Comparison of ENCODE assay signal across 8 cellular contexts in the genomic region with DNA sequence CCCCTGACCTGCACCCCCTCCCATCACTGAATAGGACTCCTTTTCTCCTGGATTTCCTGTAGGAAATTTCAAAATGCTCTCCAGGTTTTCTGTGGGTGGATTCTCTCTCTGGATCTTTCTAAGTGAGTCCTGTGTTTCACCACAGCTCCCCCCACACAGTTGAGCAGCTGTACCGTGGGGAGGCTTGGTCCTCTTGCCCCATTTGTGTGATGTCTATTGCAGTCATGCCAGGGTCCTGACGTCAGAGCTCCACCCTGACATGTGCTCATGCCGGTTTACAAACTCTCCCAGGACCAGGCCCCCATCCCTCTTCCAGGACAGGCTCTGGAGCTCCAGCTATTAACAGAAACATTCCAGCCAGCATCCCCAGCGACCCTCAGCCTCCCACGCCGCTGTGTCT.
A peak's percentile ranks its signal among the peaks of the same experiment; 100 is the strongest.
DNase-seq lines count a peak whose midpoint lies in the region; ATAC-seq and TF ChIP-seq lines count a peak whose summit lies in the region.
"Not testable (repeated sequence)": the region's sequence is repeated elsewhere in the genome, so short reads cannot be mapped to it uniquely, and the experiment has no call there.

No MANE protein-coding gene starts in this region.

- not testable (repeated sequence) for H3K4ac ChIP-seq in mesenchymal stem cell (ENCODE audit: low read depth in 1 of 2, low read length in 2 of 2)

- intact Hi-C loops in mammary epithelial cell (cut with micrococcal nuclease); left cardiac atrium (cut with DNase I); sigmoid colon (cut with DNase I); uterus (cut with DNase I; ENCODE audit: low total_unique reads): not testable (repeated sequence)

- not testable (repeated sequence) for H3K4me2 ChIP-seq in mammary epithelial cell (ENCODE audit: insufficient read depth, low read depth, low read length); fibroblast of lung (ENCODE audit: extremely low read depth, insufficient read depth, low read length); mesenchymal stem cell (ENCODE audit: low read length, poor library complexity, severe bottlenecking)

- not testable (repeated sequence) for H4K91ac ChIP-seq in mesenchymal stem cell (ENCODE audit: low read length)

- H3K4me1 ChIP-seq in SJCRH30; mammary epithelial cell (ENCODE audit: insufficient read depth, low read length); fibroblast of lung (ENCODE audit: control insufficient read depth, extremely low read depth, insufficient read depth, low read length); mesenchymal stem cell (ENCODE audit: control insufficient read depth, insufficient read depth, low read depth, low read length); sigmoid colon; uterus: not testable (repeated sequence)

- not testable (repeated sequence) for H2BK15ac ChIP-seq in mesenchymal stem cell (ENCODE audit: low read depth, poor library complexity, severe bottlenecking)

- TF ChIP-seq POLR2A in sigmoid colon (IDR thresholded peaks at IDR 0.05); uterus (IDR thresholded peaks at IDR 0.05): not testable (repeated sequence)

- H4K8ac ChIP-seq in mesenchymal stem cell (ENCODE audit: low read length) = not testable (repeated sequence)

- H3K27me3 ChIP-seq in SJCRH30; mammary epithelial cell (ENCODE audit: insufficient read depth, low read length); fibroblast of lung (ENCODE audit: control insufficient read depth, insufficient read depth, low read length); mesenchymal stem cell (ENCODE audit: control insufficient read depth in 1 of 2, insufficient read depth in 1 of 2, low read length in 2 of 2); sigmoid colon; uterus: not testable (repeated sequence)

- H4K20me1 ChIP-seq in mammary epithelial cell (ENCODE audit: insufficient read depth, low read length); fibroblast of lung (ENCODE audit: control insufficient read depth, extremely low read depth, insufficient read depth, low read length): not testable (repeated sequence)

- not testable (repeated sequence) for H3K36me3 ChIP-seq in SJCRH30; mammary epithelial cell (ENCODE audit: insufficient read depth, low read length); fibroblast of lung (ENCODE audit: control insufficient read depth, insufficient read depth, low read length); mesenchymal stem cell (ENCODE audit: control insufficient read depth in 1 of 2, insufficient read depth in 2 of 2, low read depth in 1 of 2, low read length in 2 of 2); sigmoid colon; uterus

- peak; percentile 39 to 62 for ATAC-seq in left cardiac atrium

- DNase-seq in EL (peak; percentile 20), SJCRH30 (peak; percentile 68 to 69), mammary epithelial cell (peak; percentile 3), fibroblast of lung (ENCODE audit: low read depth in 2 of 2) (peak; percentile 47 to 71), left cardiac atrium (peak; percentile 85), mesenchymal stem cell (peak; percentile 41), sigmoid colon (peak; percentile 93), uterus (peak; percentile 71 to 93)

- TF ChIP-seq EP300 in sigmoid colon (IDR thresholded peaks at IDR 0.05) = not testable (repeated sequence)

- CTCF ChIA-PET in mammary epithelial cell (lab: Charles Lee; ENCODE audit: low non-redundant PET) = not testable (repeated sequence)

- H2BK12ac ChIP-seq in mesenchymal stem cell (ENCODE audit: low read length in 2 of 2) = not testable (repeated sequence)

- H3K27ac ChIP-seq in SJCRH30; mammary epithelial cell (ENCODE audit: insufficient read depth, low read depth, low read length); fibroblast of lung (ENCODE audit: insufficient read depth, low read length); mesenchymal stem cell (ENCODE audit: low read length, poor library complexity, severe bottlenecking); sigmoid colon; uterus: not testable (repeated sequence)

- H2BK5ac ChIP-seq in mesenchymal stem cell (ENCODE audit: low read depth, low read length, poor library complexity, severe bottlenecking) = not testable (repeated sequence)

- H3K4me3 ChIP-seq in SJCRH30; mammary epithelial cell (replicated peaks in 1 of 3; ENCODE audit: insufficient read depth in 1 of 3, low read depth in 2 of 3, low read length in 3 of 3); fibroblast of lung (replicated peaks in 1 of 4; ENCODE audit: control extremely low read depth in 1 of 4, insufficient read depth in 1 of 4, low read depth in 3 of 4, low read length in 4 of 4); mesenchymal stem cell (ENCODE audit: insufficient read depth in 1 of 2, low read depth in 1 of 2, low read length in 2 of 2); sigmoid colon; uterus: not testable (repeated sequence)

- dilution Hi-C loops in mammary epithelial cell (cut with HindIII; ENCODE audit: low sequenced_read_pairs) = not testable (repeated sequence)

- not testable (repeated sequence) for H2AK5ac ChIP-seq in mesenchymal stem cell (ENCODE audit: low read length, severe bottlenecking)

- not testable (repeated sequence) for BruUV-seq in mammary epithelial cell (replicated peaks; lab: Mats Ljungman, UMichigan)

- in situ Hi-C loops in mammary epithelial cell (cut with MboI; ENCODE audit: low sequenced_read_pairs in 2 of 2) = not testable (repeated sequence)

- not testable (repeated sequence) for H3K9ac ChIP-seq in mammary epithelial cell (ENCODE audit: insufficient read depth, low read length); fibroblast of lung (ENCODE audit: insufficient read depth, low read length); mesenchymal stem cell (ENCODE audit: low read length)

- not testable (repeated sequence) for H3K14ac ChIP-seq in mesenchymal stem cell (ENCODE audit: low read length in 2 of 2)

- H3K79me2 ChIP-seq in mammary epithelial cell (ENCODE audit: insufficient read depth, low read length); fibroblast of lung (ENCODE audit: control insufficient read depth, insufficient read depth, low read length): not testable (repeated sequence)

- H3K18ac ChIP-seq in mesenchymal stem cell (ENCODE audit: low read depth in 1 of 2, low read length in 2 of 2) = not testable (repeated sequence)

- not testable (repeated sequence) for H3K79me1 ChIP-seq in mesenchymal stem cell (replicated peaks; ENCODE audit: low read length, poor library complexity, severe bottlenecking)

- H2BK120ac ChIP-seq in mesenchymal stem cell (ENCODE audit: low read depth, low read length) = not testable (repeated sequence)

- H3K23ac ChIP-seq in mesenchymal stem cell (ENCODE audit: low read length in 2 of 2) = not testable (repeated sequence)

- H2AFZ ChIP-seq in mammary epithelial cell (ENCODE audit: low read depth, low read length); fibroblast of lung (ENCODE audit: low read length); mesenchymal stem cell (ENCODE audit: low read depth, low read length): not testable (repeated sequence)

- not testable (repeated sequence) for H3K9me3 ChIP-seq in SJCRH30 (replicated peaks); mammary epithelial cell (replicated peaks; ENCODE audit: insufficient read depth, low read length); fibroblast of lung (ENCODE audit: control insufficient read depth, insufficient read depth, low read depth, low read length); mesenchymal stem cell (ENCODE audit: control insufficient read depth, low read length); sigmoid colon; uterus

- TF ChIP-seq CTCF in mammary epithelial cell (conservative IDR thresholded peaks at IDR 0.05 in 1 of 2, IDR thresholded peaks at IDR 0.05 in 1 of 2; ENCODE audit: extremely low read depth in 1 of 2, insufficient read depth in 1 of 2, low read depth in 1 of 2, low read length in 2 of 2); fibroblast of lung (conservative IDR thresholded peaks at IDR 0.05 in 1 of 2, IDR thresholded peaks at IDR 0.05 in 1 of 2; ENCODE audit: low read depth in 1 of 2, low read length in 2 of 2); sigmoid colon (IDR thresholded peaks at IDR 0.05); uterus (IDR thresholded peaks at IDR 0.05): not testable (repeated sequence)

- no CpG with 5 or more reads among the region's 6 CpGs for WGBS in mammary epithelial cell (ENCODE audit: low coverage, missing lambda C conversion rate)
- WGBS in mesenchymal stem cell = 71% methylated on average over 1 of the region's 6 CpGs
- WGBS in sigmoid colon, 2 donors = 35 to 65% methylated on average over 4 of the region's 6 CpGs

Comparison
In these comparisons a context has a peak if more than half of its experiments do, and no peak if none do; other contexts are left out.
1. DNase-seq: peak in every context shown above with its lines; median percentile 93 in sigmoid colon; 85 in left cardiac atrium; 82 in uterus; 68 in SJCRH30; 59 in fibroblast of lung; 41 in mesenchymal stem cell; 20 in EL; 3 in mammary epithelial cell.